In genomic region chr1:227127891-227128290, GRCh38 we compare ENCODE assay signal across 23 cellular contexts.
DNase-seq lines count a peak whose midpoint lies in the region; ATAC-seq and TF ChIP-seq lines count a peak whose summit lies in the region.
"Had no signal": no experiment of that assay in that cellular context is flagged by ENCODE, and none has a peak within 500 bp of the region (broad histone marks: within the 10 kb centered on the region; RNA-seq: fewer than 3 reads in every experiment).

No MANE protein-coding gene starts in this region.

- CTCF ChIA-PET in activated naive CD4-positive, alpha-beta T cell treated with anti-CD3 and anti-CD28 coated beads for 36 hours (lab: Charles Lee) = no interaction called here

- intact Hi-C loops in dorsolateral prefrontal cortex (cut with DNase I) (loop anchor here in 1 of 2 donors (10.0 kb wide), 2 partner anchors 187 to 307 kb away; partner anchors contain the start of gene CDC42BPA), natural killer cell (cut with micrococcal nuclease) (no loop called here)
- intact Hi-C loops in activated naive CD4-positive, alpha-beta T cell treated with anti-CD3 and anti-CD28 coated beads for 36 hours (cut with micrococcal nuclease) = no loop called here

- H3K27me3 ChIP-seq in dorsolateral prefrontal cortex = no peaks in the 10 kb centered on the region
- H3K27me3 ChIP-seq: BE2C had no signal

- H3K27ac Mint-ChIP-seq in natural killer cell = no peak overlapping the region
- H3K27ac Mint-ChIP-seq in activated naive CD4-positive, alpha-beta T cell treated with anti-CD3 and anti-CD28 coated beads for 36 hours = no peak overlapping the region
- H3K27ac Mint-ChIP-seq: activated T-helper 2 cell treated with anti-CD3 and anti-CD28 coated beads, Interferon-gamma antibody, Interleukin-2, Interleukin-4, amounts not matched to agents 10 μg/mL and 5 μg/mL and 100 μg/mL, durations not matched to agents 14 hours and 24 hours and 36 hours; nephron; T-helper 17 cell; type B pancreatic cell had no signal

- peaks cover 0 to 8% of the 10 kb centered on the region in 2 donors for H3K27me3 Mint-ChIP-seq in natural killer cell (ENCODE audit: low read depth in 2 of 2)
- H3K27me3 Mint-ChIP-seq in activated naive CD4-positive, alpha-beta T cell treated with anti-CD3 and anti-CD28 coated beads for 36 hours (ENCODE audit: low read depth) = no peaks in the 10 kb centered on the region
- H3K27me3 Mint-ChIP-seq: type B pancreatic cell had no signal

- no peak overlapping the region for H3K4me3 Mint-ChIP-seq in natural killer cell
- H3K4me3 Mint-ChIP-seq in activated naive CD4-positive, alpha-beta T cell treated with anti-CD3 and anti-CD28 coated beads for 36 hours = no peak overlapping the region
- H3K4me3 Mint-ChIP-seq: nephron, T-helper 17 cell, type B pancreatic cell had no signal

- DNase-seq in GM13977 (ENCODE audit: low spot score) = peak; percentile 38
- no peak for DNase-seq in dorsolateral prefrontal cortex
- DNase-seq in Ammon's horn (ENCODE audit: low spot score) = no peak
- DNase-seq in natural killer cell = no peak
- no peak for DNase-seq in DMS53 treated with DMSO at 0.1 percent for 48 hours (lab: John Stamatoyannopoulos, UW; ENCODE audit: unreplicated experiment)
- no peak for DNase-seq in activated naive CD4-positive, alpha-beta T cell treated with anti-CD3 and anti-CD28 coated beads for 36 hours
- DNase-seq: activated CD8-positive, alpha-beta memory T cell treated with anti-CD3 and anti-CD28 coated beads, Interleukin-2, amount 50 U/mL, for 48 hours; BE2C; effector CD4-positive, alpha-beta T cell; erythroblast; foreskin fibroblast; hippocampal formation; NCI-H2171 treated with DMSO at 0.1 percent for 48 hours; NCI-H69; RPMI8226; T-helper 17 cell had no signal

- H3K36me3 Mint-ChIP-seq in natural killer cell = no peaks in the 10 kb centered on the region
- H3K36me3 Mint-ChIP-seq in activated naive CD4-positive, alpha-beta T cell treated with anti-CD3 and anti-CD28 coated beads for 36 hours (ENCODE audit: low read depth) = no peaks in the 10 kb centered on the region

- no peaks in the 10 kb centered on the region for H3K9me3 Mint-ChIP-seq in natural killer cell
- H3K9me3 Mint-ChIP-seq in activated naive CD4-positive, alpha-beta T cell treated with anti-CD3 and anti-CD28 coated beads for 36 hours = no peaks in the 10 kb centered on the region
- H3K9me3 Mint-ChIP-seq: activated T-helper 2 cell treated with anti-CD3 and anti-CD28 coated beads, Interferon-gamma antibody, Interleukin-2, Interleukin-4, amounts not matched to agents 10 μg/mL and 5 μg/mL and 100 μg/mL, durations not matched to agents 14 hours and 24 hours and 36 hours; nephron; type B pancreatic cell had no signal

- H3K27ac ChIP-seq in dorsolateral prefrontal cortex = peak overlapping the region in 35 of 59 donors; percentile 3 to 84 (median 57)
- H3K27ac ChIP-seq: A549 had no signal

- peak; percentile 71 for ATAC-seq in GM21360 (IDR thresholded peaks at IDR 0.05; ENCODE audit: unreplicated experiment)
- ATAC-seq in HG03025 (IDR thresholded peaks at IDR 0.05; ENCODE audit: low FRiP score, unreplicated experiment) = peak; percentile 61
- ATAC-seq in natural killer cell = no peak
- ATAC-seq: A549, sciatic nerve, T-helper 17 cell had no signal

- H3K4me3 ChIP-seq in dorsolateral prefrontal cortex = no peak overlapping the region
- H3K4me3 ChIP-seq: A549 had no signal

- no peaks in the 10 kb centered on the region for H3K4me1 Mint-ChIP-seq in natural killer cell
- no peaks in the 10 kb centered on the region for H3K4me1 Mint-ChIP-seq in activated naive CD4-positive, alpha-beta T cell treated with anti-CD3 and anti-CD28 coated beads for 36 hours (ENCODE audit: low read depth)
- H3K4me1 Mint-ChIP-seq: nephron, T-helper 17 cell had no signal

- in situ Hi-C loops in GM13977 (cut with MboI; ENCODE audit: low pct_unique_long_range_greater_than_20kb, low sequenced_read_pairs, unreplicated experiment) = no loop called here

- TF ChIP-seq CTCF in GM13977 (IDR thresholded peaks at IDR 0.05; ENCODE audit: extremely low read depth, insufficient read depth, missing control alignments) (no peak), dorsolateral prefrontal cortex (IDR thresholded peaks at IDR 0.05 in 54 of 56, conservative IDR thresholded peaks at IDR 0.05 in 2 of 56; ENCODE audit: low read depth in 1 of 56, partially characterized antibody in 56 of 56) (no peak), natural killer cell (IDR thresholded peaks at IDR 0.05) (no peak)

Comparison
In these comparisons a context has a peak if more than half of its experiments do, and no peak if none do; other contexts are left out.
1. ATAC-seq: peak in GM21360 (single experiment) and HG03025 (single experiment); none in natural killer cell (0 of 3).